In the genomic region with DNA sequence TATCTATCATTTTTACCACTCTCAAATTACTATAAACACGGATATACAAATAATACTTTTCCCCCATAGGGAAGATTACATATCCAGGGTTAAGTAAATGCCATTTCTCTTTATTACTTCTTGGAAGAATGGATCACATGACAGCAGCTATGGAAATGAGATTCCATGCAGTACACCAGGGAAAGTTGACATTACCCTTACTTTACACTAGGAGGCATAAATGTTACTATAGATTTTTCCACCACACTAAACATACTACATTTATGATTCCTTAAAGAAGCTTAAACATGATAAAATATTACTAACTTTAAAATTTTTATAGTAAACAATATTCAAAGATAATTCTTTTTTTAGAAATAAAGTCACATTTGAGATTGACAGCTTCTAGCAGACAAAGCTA, we compare ENCODE assay signal across 8 cellular contexts.
DNase-seq lines count a peak whose midpoint lies in the region; ATAC-seq, FAIRE-seq and TF ChIP-seq lines count a peak whose summit lies in the region.

No MANE protein-coding gene starts in this region.

- H3K9ac ChIP-seq in HepG2 (ENCODE audit: insufficient read depth, low read depth, low read length): no peak overlapping the region

- POLR2A ChIA-PET in HepG2 (lab: Yijun Ruan, JAX): no interaction called here
- POLR2A ChIA-PET in activated CD4-positive, alpha-beta T cell treated with anti-CD3 and anti-CD28 coated beads, Interleukin-2, amount 10 ng/mL, durations not matched to agents 7 days and 5 days (lab: Charles Lee): no interaction called here

- H3K9me3 Mint-ChIP-seq in activated naive CD4-positive, alpha-beta T cell treated with anti-CD3 and anti-CD28 coated beads, Interleukin-2, amount 10 ng/mL, durations not matched to agents 7 days and 5 days: peaks cover 5% of the 10 kb centered on the region
- no peaks in the 10 kb centered on the region for H3K9me3 Mint-ChIP-seq in activated CD4-positive, alpha-beta T cell treated with anti-CD3 and anti-CD28 coated beads, Interleukin-2, amount 10 ng/mL, durations not matched to agents 7 days and 5 days

- no peak for FAIRE-seq in HepG2 (lab: Jason Lieb, UNC)

- ATAC-seq in HG03354 (IDR thresholded peaks at IDR 0.05; ENCODE audit: poor library complexity, severe bottlenecking, unreplicated experiment) (peak; percentile 63), HepG2 (peak; percentile 65; the same call in 2 of the 3 replicates)

- TF ChIP-seq EP300 in HepG2 (IDR thresholded peaks at IDR 0.05; ENCODE audit: low read depth in 2 of 2, low read length in 2 of 2): no peak
- no peak for TF ChIP-seq EP300 in HepG2 (CRISPR knock-in tag; IDR thresholded peaks at IDR 0.05; ENCODE audit: borderline replicate concordance)

- no peak for TF ChIP-seq POLR2A in HepG2 (IDR thresholded peaks at IDR 0.05; ENCODE audit: insufficient read depth in 1 of 2, low read depth in 2 of 2, low read length in 2 of 2)

- no peaks in the 10 kb centered on the region for H3K4me1 Mint-ChIP-seq in activated naive CD4-positive, alpha-beta T cell treated with anti-CD3 and anti-CD28 coated beads, Interleukin-2, amount 10 ng/mL, durations not matched to agents 7 days and 5 days
- no peaks in the 10 kb centered on the region for H3K4me1 Mint-ChIP-seq in activated CD4-positive, alpha-beta T cell treated with anti-CD3 and anti-CD28 coated beads, Interleukin-2, amount 10 ng/mL, durations not matched to agents 7 days and 5 days

- 0% methylated on average over 1 of the region's 1 CpG for WGBS in HepG2 (ENCODE audit: low lambda C conversion rate)

- H4K20me1 ChIP-seq in HepG2 (ENCODE audit: insufficient read depth, low read length): no peaks in the 10 kb centered on the region

- H2AFZ ChIP-seq in HepG2 (ENCODE audit: low read length): no peak overlapping the region

- H3K36me3 Mint-ChIP-seq in activated naive CD4-positive, alpha-beta T cell treated with anti-CD3 and anti-CD28 coated beads, Interleukin-2, amount 10 ng/mL, durations not matched to agents 7 days and 5 days: no peaks in the 10 kb centered on the region
- no peaks in the 10 kb centered on the region for H3K36me3 Mint-ChIP-seq in activated CD4-positive, alpha-beta T cell treated with anti-CD3 and anti-CD28 coated beads, Interleukin-2, amount 10 ng/mL, durations not matched to agents 7 days and 5 days (ENCODE audit: low read depth)

- DNase-seq in EH (ENCODE audit: low read depth) (peak; percentile 47), HepG2 (ENCODE audit: low spot score) (peak; percentile 5), HK-2 (ENCODE audit: unreplicated experiment) (no peak), Ammon's horn (ENCODE audit: low spot score) (no peak)
- DNase-seq in activated naive CD4-positive, alpha-beta T cell treated with anti-CD3 and anti-CD28 coated beads, Interleukin-2, amount 10 ng/mL, durations not matched to agents 7 days and 5 days: no peak
- no peak for DNase-seq in activated CD4-positive, alpha-beta T cell treated with anti-CD3 and anti-CD28 coated beads, Interleukin-2, amount 10 ng/mL, durations not matched to agents 7 days and 5 days

- no peaks in the 10 kb centered on the region for H3K4me1 ChIP-seq in HepG2 (ENCODE audit: insufficient read depth, low read length)

- H3K27me3 Mint-ChIP-seq in activated naive CD4-positive, alpha-beta T cell treated with anti-CD3 and anti-CD28 coated beads, Interleukin-2, amount 10 ng/mL, durations not matched to agents 7 days and 5 days: no peaks in the 10 kb centered on the region
- H3K27me3 Mint-ChIP-seq in activated CD4-positive, alpha-beta T cell treated with anti-CD3 and anti-CD28 coated beads, Interleukin-2, amount 10 ng/mL, durations not matched to agents 7 days and 5 days: no peaks in the 10 kb centered on the region

- no peaks in the 10 kb centered on the region for H3K9me3 ChIP-seq in HepG2 (ENCODE audit: low read length)

- no peaks in the 10 kb centered on the region for H3K36me3 ChIP-seq in HepG2 (replicated peaks in 1 of 2; ENCODE audit: control insufficient read depth in 1 of 2, insufficient read depth in 2 of 2, low read length in 2 of 2)

- peak; percentile 64 for TF ChIP-seq CTCF in VCaP (conservative IDR thresholded peaks at IDR 0.05)
- TF ChIP-seq CTCF in HepG2 (CRISPR knock-in tag; IDR thresholded peaks at IDR 0.05): 0 out of 2 replicates have a peak, but pooled peaks have one; percentile 15

- intact Hi-C loops in HepG2 (cut with micrococcal nuclease; ENCODE audit: unreplicated experiment): loop anchor here (1.0 to 5.0 kb wide), 2 partner anchors 604 to 620 kb away; no protein-coding TSS in a partner anchor

- CTCF ChIA-PET in HepG2 (lab: Yijun Ruan, JAX; ENCODE audit: low intra/inter-chr PET ratio, low total read pairs): interaction anchor here (0.9 to 1.3 kb wide), 2 partner anchors 605 to 620 kb away, joined by 3 read pairs; no protein-coding TSS in a partner anchor
- CTCF ChIA-PET in activated naive CD4-positive, alpha-beta T cell treated with anti-CD3 and anti-CD28 coated beads, Interleukin-2, amount 10 ng/mL, durations not matched to agents 7 days and 5 days (lab: Charles Lee): interaction anchor here (0.6 kb wide), 1 partner anchor 19 kb away, joined by 3 read pairs; no protein-coding TSS in a partner anchor
- CTCF ChIA-PET in activated CD4-positive, alpha-beta T cell treated with anti-CD3 and anti-CD28 coated beads, Interleukin-2, amount 10 ng/mL, durations not matched to agents 7 days and 5 days (lab: Charles Lee): no interaction called here

- H3K27ac Mint-ChIP-seq in activated naive CD4-positive, alpha-beta T cell treated with anti-CD3 and anti-CD28 coated beads, Interleukin-2, amount 10 ng/mL, durations not matched to agents 7 days and 5 days: no peak overlapping the region
- no peak overlapping the region for H3K27ac Mint-ChIP-seq in activated CD4-positive, alpha-beta T cell treated with anti-CD3 and anti-CD28 coated beads, Interleukin-2, amount 10 ng/mL, durations not matched to agents 7 days and 5 days

- H3K4me3 ChIP-seq in HepG2 (replicated peaks in 1 of 3; ENCODE audit: insufficient read depth in 1 of 3, low read depth in 2 of 3, low read length in 3 of 3): no peak overlapping the region

- TF ChIP-seq RAD21 in HepG2 (CRISPR knock-in tag; IDR thresholded peaks at IDR 0.05): no peak

- in situ Hi-C loops in HepG2 (cut with HindIII; ENCODE audit: extremely low pct_ligation_motif_present, low pct_unique_long_range_greater_than_20kb): no loop called here

- H3K4me2 ChIP-seq in HepG2 (ENCODE audit: low read depth, low read length): no peak overlapping the region

- no peaks in the 10 kb centered on the region for H3K27me3 ChIP-seq in HepG2 (ENCODE audit: control insufficient read depth in 1 of 2, insufficient read depth in 2 of 2, low read length in 2 of 2)

- no TSS peak for BruUV-seq in HepG2 (replicated peaks; lab: Mats Ljungman, UMichigan)

- H3K79me2 ChIP-seq in HepG2 (ENCODE audit: insufficient read depth, low read length): no peaks in the 10 kb centered on the region

- H3K4me3 Mint-ChIP-seq in activated naive CD4-positive, alpha-beta T cell treated with anti-CD3 and anti-CD28 coated beads, Interleukin-2, amount 10 ng/mL, durations not matched to agents 7 days and 5 days: no peak overlapping the region
- no peak overlapping the region for H3K4me3 Mint-ChIP-seq in activated CD4-positive, alpha-beta T cell treated with anti-CD3 and anti-CD28 coated beads, Interleukin-2, amount 10 ng/mL, durations not matched to agents 7 days and 5 days

- H3K27ac ChIP-seq in VCaP (no peak overlapping the region), HepG2 (ENCODE audit: extremely low read length, insufficient read depth, low read length) (no peak overlapping the region)

TF ChIP-seq in HepG2, 621 proteins besides CTCF, POLR2A, EP300 and RAD21 (continues in another document):
- TF ChIP-seq FOXO4 (CRISPR knock-in tag; conservative IDR thresholded peaks at IDR 0.05): no peak
- no peak for TF ChIP-seq POLR2G (IDR thresholded peaks at IDR 0.05; ENCODE audit: low read depth, low read length)
- no peak for TF ChIP-seq PAWR (CRISPR knock-in tag; IDR thresholded peaks at IDR 0.05; ENCODE audit: borderline replicate concordance)
- TF ChIP-seq ARNT (IDR thresholded peaks at IDR 0.05): no peak
- TF ChIP-seq ZNF678 (CRISPR knock-in tag; IDR thresholded peaks at IDR 0.05): no peak
- TF ChIP-seq REPIN1 (CRISPR knock-in tag; IDR thresholded peaks at IDR 0.05; ENCODE audit: borderline replicate concordance, low read depth): no peak
- no peak for TF ChIP-seq ZNF468 (CRISPR knock-in tag; IDR thresholded peaks at IDR 0.05)
- no peak for TF ChIP-seq PAXIP1 (CRISPR knock-in tag; conservative IDR thresholded peaks at IDR 0.05)
- no peak for TF ChIP-seq SNAPC2 (CRISPR knock-in tag; IDR thresholded peaks at IDR 0.05)

Comparison
In these comparisons a context has a peak if more than half of its experiments do, and no peak if none do; other contexts are left out.
1. DNase-seq: peak in EH (single experiment) and HepG2 (single experiment); none in activated naive CD4-positive, alpha-beta T cell treated with anti-CD3 and anti-CD28 coated beads, Interleukin-2, amount 10 ng/mL, durations not matched to agents 7 days and 5 days (single experiment), activated CD4-positive, alpha-beta T cell treated with anti-CD3 and anti-CD28 coated beads, Interleukin-2, amount 10 ng/mL, durations not matched to agents 7 days and 5 days (single experiment), HK-2 (single experiment) and Ammon's horn (single experiment).